In the genomic region with DNA sequence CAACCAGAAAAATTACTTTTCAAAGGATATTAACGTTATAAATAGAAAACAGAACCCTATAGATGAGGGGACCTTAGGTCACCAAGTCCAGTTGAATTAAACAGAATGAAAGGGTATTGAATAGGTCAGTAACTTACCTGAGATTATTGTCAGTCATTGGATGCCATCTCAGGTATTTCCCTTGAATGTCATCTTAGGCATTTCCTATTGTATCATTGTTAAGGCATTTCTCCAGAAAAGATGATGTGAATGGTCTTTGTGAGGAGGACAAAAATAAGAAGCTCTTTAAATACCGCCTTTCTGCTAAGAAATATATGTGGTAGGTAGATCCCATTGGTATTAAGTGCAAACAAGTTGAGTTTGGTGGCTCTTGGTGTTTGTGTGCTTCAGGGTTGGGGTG, we compare ENCODE assay signal across 17 cellular contexts.
"Had no signal": no experiment of that assay in that cellular context is flagged by ENCODE, and none has a peak within 500 bp of the region (broad histone marks: within the 10 kb centered on the region; RNA-seq: fewer than 3 reads in every experiment).

No MANE protein-coding gene starts in this region.

- H3K27me3 ChIP-seq: right lobe of liver had no signal

- H3K27ac ChIP-seq: lower lobe of right lung, prostate gland, right lobe of liver had no signal

- H3K27ac Mint-ChIP-seq: dendritic cell treated with granulocyte-macrophage colony-stimulating factor and Interleukin-4, amounts not matched to agents 40 ng/mL and 50 ng/mL, for 4 days had no signal

- H3K9me3 Mint-ChIP-seq: central memory CD8-positive, alpha-beta T cell; dendritic cell treated with granulocyte-macrophage colony-stimulating factor and Interleukin-4, amounts not matched to agents 40 ng/mL and 50 ng/mL, for 4 days; effector memory CD8-positive, alpha-beta T cell had no signal

- H3K4me1 ChIP-seq: prostate gland, right lobe of liver had no signal

- H3K27me3 Mint-ChIP-seq: central memory CD8-positive, alpha-beta T cell; dendritic cell treated with granulocyte-macrophage colony-stimulating factor and Interleukin-4, amounts not matched to agents 40 ng/mL and 50 ng/mL, for 4 days; effector memory CD8-positive, alpha-beta T cell; naive thymus-derived CD4-positive, alpha-beta T cell had no signal

- DNase-seq: activated CD4-positive, alpha-beta T cell treated with anti-CD3 and anti-CD28 coated beads, Interleukin-2, amount 50 U/mL, for 48 hours; activated CD8-positive, alpha-beta memory T cell treated with anti-CD3 and anti-CD28 coated beads, Interleukin-2, amount 50 U/mL, for 48 hours; activated effector memory CD4-positive, alpha-beta T cell treated with Interleukin-2 at 50 U/mL for 16 hours; effector memory CD8-positive, alpha-beta T cell; hypothalamus; left cardiac atrium; lower lobe of right lung; naive thymus-derived CD4-positive, alpha-beta T cell; occipital lobe; right lobe of liver; SIG-M5; stimulated activated CD4-positive, alpha-beta T cell treated with anti-CD3 and anti-CD28 coated beads, Interleukin-2, amount 100 ng/mL, for 24 hours; stimulated activated naive CD8-positive, alpha-beta T cell treated with anti-CD3 and anti-CD28 coated beads, Interleukin-15, Interleukin-2, amounts not matched to agents 100 U/mL and 50 U/mL, for 24 hours had no signal

- H3K4me3 ChIP-seq: lower lobe of right lung, prostate gland, right lobe of liver had no signal

- H3K9me3 ChIP-seq: lower lobe of right lung, prostate gland, right lobe of liver had no signal

- H3K4me3 Mint-ChIP-seq: central memory CD8-positive, alpha-beta T cell; dendritic cell treated with granulocyte-macrophage colony-stimulating factor and Interleukin-4, amounts not matched to agents 40 ng/mL and 50 ng/mL, for 4 days; effector memory CD8-positive, alpha-beta T cell had no signal

- ATAC-seq: activated CD4-positive, CD25-positive, alpha-beta regulatory T cell treated with anti-CD3 and anti-CD28 coated beads, Interleukin-2, amount 50 U/mL, for 24 hours; effector memory CD8-positive, alpha-beta T cell; left cardiac atrium; lower lobe of right lung; naive thymus-derived CD4-positive, alpha-beta T cell; right lobe of liver; stimulated activated naive CD8-positive, alpha-beta T cell treated with anti-CD3 and anti-CD28 coated beads, Interleukin-15, Interleukin-2, amounts not matched to agents 100 U/mL and 50 U/mL, for 24 hours had no signal
